ENCODE assay signal across 11 cellular contexts in the genomic region with DNA sequence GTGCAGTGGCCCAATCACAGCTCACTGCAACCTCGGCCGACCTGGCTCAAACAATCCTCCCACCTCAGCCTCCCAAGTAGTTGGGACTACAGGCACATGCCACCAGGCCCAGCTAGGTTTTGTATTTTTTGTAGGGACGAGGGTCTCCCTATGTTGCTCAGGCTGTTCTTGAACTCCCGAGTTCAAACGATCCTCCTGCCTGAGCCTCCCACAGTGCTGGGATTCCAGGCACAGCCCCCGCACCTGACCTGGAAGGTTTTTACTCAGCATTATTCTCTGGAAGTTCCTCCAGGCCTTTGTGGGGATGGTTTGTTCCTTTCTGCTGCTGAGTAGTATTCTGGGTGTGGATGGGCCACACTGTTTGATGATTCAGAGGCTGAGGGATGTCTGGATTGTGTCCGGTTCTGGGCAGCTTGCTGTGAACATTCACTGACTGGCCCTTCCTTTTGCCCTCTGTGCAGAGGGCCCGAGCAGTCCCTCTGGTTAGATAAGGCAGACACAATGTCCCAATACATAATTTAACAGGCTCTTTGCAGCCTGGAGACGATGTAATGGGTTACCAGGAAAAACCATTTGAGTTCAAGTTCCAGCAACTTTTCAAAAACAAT. TPM values are rescaled to one million over a fixed set of nuclear protein-coding genes. Genes with fewer than 3 reads are reported as not detected.
DNase-seq lines count a peak whose midpoint lies in the region; ATAC-seq, FAIRE-seq and TF ChIP-seq lines count a peak whose summit lies in the region.
"Had no signal": no experiment of that assay in that cellular context is flagged by ENCODE, and none has a peak within 500 bp of the region (broad histone marks: within the 10 kb centered on the region; RNA-seq: fewer than 3 reads in every experiment).

No MANE protein-coding gene starts in this region.

- peaks cover 11% of the 10 kb centered on the region for H3K4me1 Mint-ChIP-seq in activated CD4-positive, alpha-beta T cell treated with anti-CD3 and anti-CD28 coated beads, Interleukin-2, amount 10 ng/mL, durations not matched to agents 7 days and 5 days

- DNase-seq in H4 (ENCODE audit: low spot score) (peak; percentile 39), brain microvascular endothelial cell (peak; percentile 96), keratinocyte (ENCODE audit: low read depth, low spot score) (no peak), spleen (no peak), T-helper 1 cell (no peak)
- DNase-seq in activated CD4-positive, alpha-beta T cell treated with anti-CD3 and anti-CD28 coated beads, Interleukin-2, amount 10 ng/mL, durations not matched to agents 7 days and 5 days = no peak
- DNase-seq: activated T-cell treated with anti-CD3 and anti-CD28 coated beads for 4 hours, glutamatergic neuron had no signal

- H3K36me3 Mint-ChIP-seq in activated CD4-positive, alpha-beta T cell treated with anti-CD3 and anti-CD28 coated beads, Interleukin-2, amount 10 ng/mL, durations not matched to agents 7 days and 5 days (ENCODE audit: low read depth) = peaks cover 6% of the 10 kb centered on the region

- no peaks in the 10 kb centered on the region for H3K9me3 Mint-ChIP-seq in activated CD4-positive, alpha-beta T cell treated with anti-CD3 and anti-CD28 coated beads, Interleukin-2, amount 10 ng/mL, durations not matched to agents 7 days and 5 days
- H3K9me3 Mint-ChIP-seq: IgD-negative memory B cell had no signal

- no peaks in the 10 kb centered on the region for H3K9me1 ChIP-seq in keratinocyte (ENCODE audit: control insufficient read depth, extremely low read depth, insufficient read depth, low read length)

- peak overlapping the region; percentile 93 for H3K27ac ChIP-seq in brain microvascular endothelial cell
- no peak overlapping the region for H3K27ac ChIP-seq in keratinocyte (ENCODE audit: control insufficient read depth, insufficient read depth, low read length)
- peak overlapping the region in 6 of 8 donors; percentile 26 to 68 (median 42) for H3K27ac ChIP-seq in spleen

- H3K4me1 ChIP-seq in keratinocyte (ENCODE audit: control insufficient read depth, extremely low read depth, insufficient read depth, low read length) (peaks cover 10% of the 10 kb centered on the region), spleen (peaks cover 0 to 12% (median 7%) of the 10 kb centered on the region in 6 donors)

- dilution Hi-C loops in keratinocyte (cut with MboI; ENCODE audit: extremely low pct_ligation_motif_present, low sequenced_read_pairs) = no loop called here

- no peaks in the 10 kb centered on the region for H3K79me2 ChIP-seq in keratinocyte (ENCODE audit: control insufficient read depth, insufficient read depth, low read length)

- WGBS in spleen, 5 donors = 75 to 89% (median 79%) methylated on average over 6 to 9 of the region's 9 CpGs

- no peak overlapping the region for H3K4me3 Mint-ChIP-seq in activated CD4-positive, alpha-beta T cell treated with anti-CD3 and anti-CD28 coated beads, Interleukin-2, amount 10 ng/mL, durations not matched to agents 7 days and 5 days
- H3K4me3 Mint-ChIP-seq: IgD-negative memory B cell had no signal

- ATAC-seq in GM19452 (IDR thresholded peaks at IDR 0.05; ENCODE audit: unreplicated experiment) (no peak), GM21529 (IDR thresholded peaks at IDR 0.05; ENCODE audit: unreplicated experiment) (no peak)

- CTCF ChIA-PET in activated CD4-positive, alpha-beta T cell treated with anti-CD3 and anti-CD28 coated beads, Interleukin-2, amount 10 ng/mL, durations not matched to agents 7 days and 5 days (lab: Charles Lee) = no interaction called here

- H3K4me3 ChIP-seq in brain microvascular endothelial cell (ENCODE audit: low read depth, low read length) (no peak overlapping the region), keratinocyte (ENCODE audit: control insufficient read depth in 2 of 3, extremely low read depth in 1 of 3, insufficient read depth in 2 of 3, low read depth in 1 of 3, low read length in 3 of 3) (no peak overlapping the region), spleen (no peak overlapping the region)

- no peak overlapping the region for H3K4me2 ChIP-seq in keratinocyte (ENCODE audit: control insufficient read depth, extremely low read depth, insufficient read depth, low read depth, low read length)

- no peaks in the 10 kb centered on the region for H3K36me3 ChIP-seq in brain microvascular endothelial cell (replicated peaks)
- no peaks in the 10 kb centered on the region for H3K36me3 ChIP-seq in keratinocyte (ENCODE audit: control insufficient read depth in 2 of 2, extremely low read depth in 1 of 2, insufficient read depth in 2 of 2, low read length in 2 of 2)
- no peaks in the 10 kb centered on the region for H3K36me3 ChIP-seq in spleen

- TF ChIP-seq POLR2A in spleen (IDR thresholded peaks at IDR 0.05) = no peak

- intact Hi-C loops in spleen (cut with DNase I; ENCODE audit: low total_unique reads) = no loop called here

- TF ChIP-seq CTCF in brain microvascular endothelial cell (IDR thresholded peaks at IDR 0.05; ENCODE audit: low read depth, low read length, missing control alignments) = no peak
- no peak for TF ChIP-seq CTCF in keratinocyte (optimal IDR thresholded peaks at IDR 0.05 in 1 of 3, IDR thresholded peaks at IDR 0.05 in 1 of 3, conservative IDR thresholded peaks at IDR 0.05 in 1 of 3; ENCODE audit: extremely low read depth in 1 of 3, insufficient read depth in 2 of 3, low read length in 3 of 3)
- TF ChIP-seq CTCF in spleen (IDR thresholded peaks at IDR 0.05 in 8 of 11, conservative IDR thresholded peaks at IDR 0.05 in 3 of 11) = no peak

- H3K27me3 ChIP-seq in brain microvascular endothelial cell (replicated peaks) = no peaks in the 10 kb centered on the region
- H3K27me3 ChIP-seq in keratinocyte (ENCODE audit: control insufficient read depth, extremely low read depth, insufficient read depth, low read length) = no peaks in the 10 kb centered on the region
- no peaks in the 10 kb centered on the region for H3K27me3 ChIP-seq in spleen (replicated peaks in 1 of 7)

- POLR2A ChIA-PET in activated CD4-positive, alpha-beta T cell treated with anti-CD3 and anti-CD28 coated beads, Interleukin-2, amount 10 ng/mL, durations not matched to agents 7 days and 5 days (lab: Charles Lee) = no interaction called here

- H3K9ac ChIP-seq in keratinocyte (ENCODE audit: control insufficient read depth, extremely low read depth, insufficient read depth, low read length) = no peak overlapping the region

- in situ Hi-C loops in brain microvascular endothelial cell (cut with HindIII; ENCODE audit: low pct_ligation_motif_present, low sequenced_read_pairs) = no loop called here

- no peak for FAIRE-seq in keratinocyte (lab: Jason Lieb, UNC)

- H3K27ac Mint-ChIP-seq in activated CD4-positive, alpha-beta T cell treated with anti-CD3 and anti-CD28 coated beads, Interleukin-2, amount 10 ng/mL, durations not matched to agents 7 days and 5 days = no peak overlapping the region
- H3K27ac Mint-ChIP-seq: IgD-negative memory B cell had no signal

- H4K20me1 ChIP-seq in keratinocyte (ENCODE audit: control insufficient read depth, extremely low read depth, insufficient read depth, low read length) = no peaks in the 10 kb centered on the region

- H2AFZ ChIP-seq in keratinocyte (ENCODE audit: control insufficient read depth, low read length) = peak overlapping the region; percentile 12

- H3K27me3 Mint-ChIP-seq in activated CD4-positive, alpha-beta T cell treated with anti-CD3 and anti-CD28 coated beads, Interleukin-2, amount 10 ng/mL, durations not matched to agents 7 days and 5 days = no peaks in the 10 kb centered on the region
- H3K27me3 Mint-ChIP-seq: IgD-negative memory B cell had no signal

- H3K9me3 ChIP-seq in keratinocyte (ENCODE audit: control insufficient read depth, low read depth, low read length) = no peaks in the 10 kb centered on the region
- no peaks in the 10 kb centered on the region for H3K9me3 ChIP-seq in spleen

RNA-seq across cellular contexts. Expression of a gene that starts 6.0 kb away (rescaled TPM):
- 15.0 and 16.5 TPM in 2 replicates for total RNA-seq in H4 (2014; rRNA removed; shearing (Covaris generic))
- polyA plus RNA-seq in keratinocyte (17.5 to 22.0 TPM (median 21.6 TPM) in 3 replicates), spleen (10 to 100 TPM in 1 of 3 donors, 1 to 10 TPM in 2; 6.0 to 10.4 (median 6.3) TPM)
- polyA plus RNA-seq in keratinocyte (2011; ENCODE audit: low read depth) = 8.8 TPM
- polyA plus RNA-seq in keratinocyte (2011; cell fraction: cytosol; rRNA removed) = 17.2 and 24.4 TPM in 2 replicates
- 42.3 and 45.2 TPM in 2 replicates for polyA plus RNA-seq in keratinocyte (2011; cell fraction: nucleus; rRNA removed)
- polyA plus RNA-seq in keratinocyte (2012; ENCODE audit: low replicate concordance) = 16.2 and 16.8 TPM in 2 replicates
- 28.2 to 46.0 TPM (median 29.8 TPM) in 3 replicates for polyA minus RNA-seq in keratinocyte
- 10.7 TPM for polyA minus RNA-seq in keratinocyte (2011; cell fraction: cytosol; rRNA and poly(A)+ RNA removed)
- polyA minus RNA-seq in keratinocyte (2011; cell fraction: nucleus; rRNA and poly(A)+ RNA removed) = 27.9 and 55.5 TPM in 2 replicates
- 10 to 100 TPM; 62.2 to 83.2 (median 67.1) TPM for total RNA-seq in spleen
- total RNA-seq in activated CD4-positive, alpha-beta T cell treated with anti-CD3 and anti-CD28 coated beads, Interleukin-2, amount 10 ng/mL, durations not matched to agents 7 days and 5 days = 10 to 100 TPM; 61.7 to 76.9 TPM

Comparison
In these comparisons a context has a peak if more than half of its experiments do, and no peak if none do; other contexts are left out.
1. DNase-seq: peak in H4 (single experiment) and brain microvascular endothelial cell (single experiment); none in keratinocyte (single experiment), spleen (single experiment), T-helper 1 cell (0 of 5) and activated CD4-positive, alpha-beta T cell treated with anti-CD3 and anti-CD28 coated beads, Interleukin-2, amount 10 ng/mL, durations not matched to agents 7 days and 5 days (single experiment).